1 cellular context compared by ENCODE assay signal in the genomic region with DNA sequence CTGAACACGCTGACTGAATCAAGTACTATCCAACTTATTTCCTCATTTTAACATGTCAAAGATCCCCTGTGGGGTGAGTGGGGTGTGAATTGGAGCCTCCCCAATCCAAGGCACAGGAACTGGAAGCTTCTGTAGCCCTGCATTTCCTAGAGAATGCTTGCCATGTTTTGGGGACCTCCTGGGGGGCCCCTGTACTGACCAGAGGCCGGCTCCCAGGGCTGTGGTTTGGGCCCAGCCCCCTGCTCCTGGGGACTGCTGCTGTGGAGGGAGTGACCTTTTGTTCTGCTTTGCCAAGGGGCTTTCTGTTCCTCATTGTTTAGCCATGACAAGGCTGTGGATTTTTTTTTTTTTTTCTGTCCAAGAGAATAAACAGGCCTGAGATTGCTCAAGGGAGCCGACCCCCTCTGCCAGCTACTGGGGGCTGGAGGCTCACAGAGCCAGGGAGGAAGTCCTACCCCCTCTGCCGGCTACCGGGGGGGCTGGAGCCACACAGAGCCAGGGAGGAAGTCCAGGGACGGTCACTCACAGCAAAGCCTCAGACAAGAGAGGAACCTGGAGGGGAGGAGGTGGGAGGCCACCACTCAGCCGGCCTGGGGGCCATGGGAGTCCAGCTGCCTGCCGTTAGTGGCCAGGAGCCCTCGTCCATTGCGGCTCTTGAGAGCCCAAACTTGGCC.
TF ChIP-seq lines count a peak whose summit lies in the region.

No MANE protein-coding gene starts in this region.

TF ChIP-seq in WTC11, 78 proteins besides CTCF, POLR2A, EP300 and RAD21 (continued from another document):
- no peak for TF ChIP-seq AFF4 (CRISPR knock-in tag; IDR thresholded peaks at IDR 0.05; ENCODE audit: borderline replicate concordance)
- no peak for TF ChIP-seq NR3C1 (CRISPR knock-in tag; conservative IDR thresholded peaks at IDR 0.05; ENCODE audit: low read depth)
- TF ChIP-seq, protein P1, sequence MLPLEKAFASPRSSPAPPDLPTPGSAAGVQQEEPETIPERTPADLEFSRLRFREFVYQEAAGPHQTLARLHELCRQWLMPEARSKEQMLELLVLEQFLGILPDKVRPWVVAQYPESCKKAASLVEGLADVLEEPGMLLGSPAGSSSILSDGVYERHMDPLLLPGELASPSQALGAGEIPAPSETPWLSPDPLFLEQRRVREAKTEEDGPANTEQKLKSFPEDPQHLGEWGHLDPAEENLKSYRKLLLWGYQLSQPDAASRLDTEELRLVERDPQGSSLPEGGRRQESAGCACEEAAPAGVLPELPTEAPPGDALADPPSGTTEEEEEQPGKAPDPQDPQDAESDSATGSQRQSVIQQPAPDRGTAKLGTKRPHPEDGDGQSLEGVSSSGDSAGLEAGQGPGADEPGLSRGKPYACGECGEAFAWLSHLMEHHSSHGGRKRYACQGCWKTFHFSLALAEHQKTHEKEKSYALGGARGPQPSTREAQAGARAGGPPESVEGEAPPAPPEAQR (CRISPR knock-in tag; IDR thresholded peaks at IDR 0.05), result no peak
- TF ChIP-seq ZNF121 (CRISPR knock-in tag; IDR thresholded peaks at IDR 0.05), result no peak
- TF ChIP-seq, protein P2, sequence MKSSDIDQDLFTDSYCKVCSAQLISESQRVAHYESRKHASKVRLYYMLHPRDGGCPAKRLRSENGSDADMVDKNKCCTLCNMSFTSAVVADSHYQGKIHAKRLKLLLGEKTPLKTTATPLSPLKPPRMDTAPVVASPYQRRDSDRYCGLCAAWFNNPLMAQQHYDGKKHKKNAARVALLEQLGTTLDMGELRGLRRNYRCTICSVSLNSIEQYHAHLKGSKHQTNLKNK (CRISPR knock-in tag; IDR thresholded peaks at IDR 0.05), result no peak
- TF ChIP-seq, protein P3, sequence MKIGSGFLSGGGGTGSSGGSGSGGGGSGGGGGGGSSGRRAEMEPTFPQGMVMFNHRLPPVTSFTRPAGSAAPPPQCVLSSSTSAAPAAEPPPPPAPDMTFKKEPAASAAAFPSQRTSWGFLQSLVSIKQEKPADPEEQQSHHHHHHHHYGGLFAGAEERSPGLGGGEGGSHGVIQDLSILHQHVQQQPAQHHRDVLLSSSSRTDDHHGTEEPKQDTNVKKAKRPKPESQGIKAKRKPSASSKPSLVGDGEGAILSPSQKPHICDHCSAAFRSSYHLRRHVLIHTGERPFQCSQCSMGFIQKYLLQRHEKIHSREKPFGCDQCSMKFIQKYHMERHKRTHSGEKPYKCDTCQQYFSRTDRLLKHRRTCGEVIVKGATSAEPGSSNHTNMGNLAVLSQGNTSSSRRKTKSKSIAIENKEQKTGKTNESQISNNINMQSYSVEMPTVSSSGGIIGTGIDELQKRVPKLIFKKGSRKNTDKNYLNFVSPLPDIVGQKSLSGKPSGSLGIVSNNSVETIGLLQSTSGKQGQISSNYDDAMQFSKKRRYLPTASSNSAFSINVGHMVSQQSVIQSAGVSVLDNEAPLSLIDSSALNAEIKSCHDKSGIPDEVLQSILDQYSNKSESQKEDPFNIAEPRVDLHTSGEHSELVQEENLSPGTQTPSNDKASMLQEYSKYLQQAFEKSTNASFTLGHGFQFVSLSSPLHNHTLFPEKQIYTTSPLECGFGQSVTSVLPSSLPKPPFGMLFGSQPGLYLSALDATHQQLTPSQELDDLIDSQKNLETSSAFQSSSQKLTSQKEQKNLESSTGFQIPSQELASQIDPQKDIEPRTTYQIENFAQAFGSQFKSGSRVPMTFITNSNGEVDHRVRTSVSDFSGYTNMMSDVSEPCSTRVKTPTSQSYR (CRISPR knock-in tag; IDR thresholded peaks at IDR 0.05), result no peak
- TF ChIP-seq ETV6 (CRISPR knock-in tag; IDR thresholded peaks at IDR 0.05), result no peak
